ENCODE assay signal across 9 cellular contexts in the genomic region with DNA sequence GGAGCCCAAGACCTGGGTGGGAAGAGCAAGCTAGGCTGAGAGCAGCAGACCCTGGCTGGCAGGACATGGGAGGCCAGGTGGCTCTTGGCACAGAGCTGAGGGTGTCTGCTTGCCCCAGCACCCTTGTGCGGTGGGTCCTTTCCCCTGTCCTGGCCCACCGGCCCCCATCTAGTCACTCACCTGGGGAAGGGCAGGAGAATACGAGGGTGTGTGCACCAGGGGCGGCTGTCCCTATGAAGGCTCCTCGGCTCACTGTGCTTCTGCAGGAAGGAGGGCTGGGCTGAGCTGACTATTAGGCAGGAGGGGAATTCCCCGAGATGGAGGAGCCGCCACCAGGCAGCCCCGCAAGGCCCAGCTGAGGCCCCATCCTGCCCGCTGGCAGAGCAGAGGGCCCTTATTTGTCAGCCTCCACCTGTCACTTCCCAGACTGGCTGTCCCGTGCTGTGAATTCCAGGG. TPM values are rescaled to one million over a fixed set of nuclear protein-coding genes. Genes with fewer than 3 reads are reported as not detected.
A peak's percentile ranks its signal among the peaks of the same experiment; 100 is the strongest.
DNase-seq lines count a peak whose midpoint lies in the region; ATAC-seq and TF ChIP-seq lines count a peak whose summit lies in the region.
"Had no signal": no experiment of that assay in that cellular context is flagged by ENCODE, and none has a peak within 500 bp of the region (broad histone marks: within the 10 kb centered on the region; RNA-seq: fewer than 3 reads in every experiment).

No MANE protein-coding gene starts in this region.

- no peaks in the 10 kb centered on the region for H4K20me1 ChIP-seq in SK-N-SH (ENCODE audit: insufficient read depth)

- H3K4me3 Mint-ChIP-seq in activated CD8-positive, alpha-beta T cell treated with anti-CD3 and anti-CD28 coated beads, Interleukin-2, amount 10 ng/mL, durations not matched to agents 7 days and 5 days: peak overlapping the region; percentile 45

- TF ChIP-seq CTCF in SK-N-SH (IDR thresholded peaks at IDR 0.05) (no peak), left lung (IDR thresholded peaks at IDR 0.05) (no peak), thoracic aorta (IDR thresholded peaks at IDR 0.05) (no peak)

- CTCF ChIA-PET in SK-N-SH (lab: Yijun Ruan, JAX): interaction anchor here (1.6 to 2.9 kb wide), 3 partner anchors 27 to 39 kb away, joined by 5 to 11 read pairs (median 7); no protein-coding TSS in a partner anchor
- CTCF ChIA-PET in activated CD8-positive, alpha-beta T cell treated with anti-CD3 and anti-CD28 coated beads, Interleukin-2, amount 10 ng/mL, durations not matched to agents 7 days and 5 days (lab: Charles Lee): interaction anchor here (0.8 to 10.8 kb wide), 6 partner anchors 9 to 78 kb away, joined by 3 to 98 read pairs (median 3); no protein-coding TSS in a partner anchor

- H3K9me3 ChIP-seq in SK-N-SH (no peaks in the 10 kb centered on the region), left lung (no peaks in the 10 kb centered on the region), thoracic aorta (no peaks in the 10 kb centered on the region)

- ATAC-seq in SK-N-SH treated with all-trans-retinoic acid at 6 μM for 48 hours (peak; percentile 36), HG03439 (IDR thresholded peaks at IDR 0.05; ENCODE audit: unreplicated experiment) (peak; percentile 61), left lung (peak; percentile 42), thoracic aorta (ENCODE audit: insufficient number of reproducible peaks, low FRiP score, low read depth) (no peak)
- peak; percentile 87 for ATAC-seq in activated CD8-positive, alpha-beta T cell treated with anti-CD3 and anti-CD28 coated beads, Interleukin-2, amount 10 ng/mL, durations not matched to agents 7 days and 5 days

- no peak overlapping the region for H2AFZ ChIP-seq in SK-N-SH (ENCODE audit: low read depth)

- H3K9ac ChIP-seq in SK-N-SH: no peak overlapping the region

- no peaks in the 10 kb centered on the region for H3K9me3 Mint-ChIP-seq in activated CD8-positive, alpha-beta T cell treated with anti-CD3 and anti-CD28 coated beads, Interleukin-2, amount 10 ng/mL, durations not matched to agents 7 days and 5 days (ENCODE audit: insufficient read depth)

- 67% methylated on average over 6 of the region's 10 CpGs for WGBS in SK-N-SH (ENCODE audit: low lambda C conversion rate)

- TF ChIP-seq RAD21 in SK-N-SH (IDR thresholded peaks at IDR 0.05; ENCODE audit: low read length): no peak

- no peaks in the 10 kb centered on the region for H3K9me2 ChIP-seq in SK-N-SH

- no peaks in the 10 kb centered on the region for H3F3A ChIP-seq in SK-N-SH (replicated peaks; ENCODE audit: insufficient read depth)

- H3K27me3 Mint-ChIP-seq in activated CD8-positive, alpha-beta T cell treated with anti-CD3 and anti-CD28 coated beads, Interleukin-2, amount 10 ng/mL, durations not matched to agents 7 days and 5 days (ENCODE audit: low read depth): peaks cover 7% of the 10 kb centered on the region

- no peak overlapping the region for H3K4me2 ChIP-seq in SK-N-SH

- H3K4me3 ChIP-seq in SK-N-SH (ENCODE audit: low read depth in 2 of 2, low read length in 1 of 2) (no peak overlapping the region), left lung (peak overlapping the region in 1 of 2 donors; percentile 94), thoracic aorta (no peak overlapping the region)
- H3K4me3 ChIP-seq: cardiac muscle cell had no signal

- no peak for TF ChIP-seq EP300 in SK-N-SH (IDR thresholded peaks at IDR 0.05; ENCODE audit: borderline replicate concordance in 1 of 2, low read depth in 1 of 2, low read length in 1 of 2)

- peak overlapping the region; percentile 62 for H3K27ac Mint-ChIP-seq in activated CD8-positive, alpha-beta T cell treated with anti-CD3 and anti-CD28 coated beads, Interleukin-2, amount 10 ng/mL, durations not matched to agents 7 days and 5 days

- no peak overlapping the region for H3K27ac ChIP-seq in SK-N-SH (ENCODE audit: low read depth in 2 of 2, low read length in 1 of 2)
- H3K27ac ChIP-seq in left lung: peak overlapping the region; percentile 77 to 98
- H3K27ac ChIP-seq in thoracic aorta: peak overlapping the region; percentile 38
- H3K27ac ChIP-seq: cardiac muscle cell had no signal

- H3K27me3 ChIP-seq in SK-N-SH (ENCODE audit: insufficient read depth) (no peaks in the 10 kb centered on the region), left lung (no peaks in the 10 kb centered on the region), thoracic aorta (replicated peaks; ENCODE audit: insufficient read depth) (no peaks in the 10 kb centered on the region)
- H3K27me3 ChIP-seq: cardiac muscle cell had no signal

- intact Hi-C loops in left lung (cut with DNase I): no loop called here

- no peak for DNase-seq in SK-N-SH
- DNase-seq in activated CD8-positive, alpha-beta T cell treated with anti-CD3 and anti-CD28 coated beads, Interleukin-2, amount 10 ng/mL, durations not matched to agents 7 days and 5 days: peak; percentile 66
- DNase-seq in left lung: peak in 1 of 2 donors; percentile 87
- DNase-seq in thoracic aorta (ENCODE audit: low spot score): no peak
- DNase-seq in hepatic stellate cell (ENCODE audit: low spot score): no peak
- DNase-seq in NCI-H2227 (lab: John Stamatoyannopoulos, UW; ENCODE audit: unreplicated experiment): no peak

- H3K4me1 Mint-ChIP-seq in activated CD8-positive, alpha-beta T cell treated with anti-CD3 and anti-CD28 coated beads, Interleukin-2, amount 10 ng/mL, durations not matched to agents 7 days and 5 days (ENCODE audit: low read depth): peaks cover 64% of the 10 kb centered on the region

- H3K36me3 Mint-ChIP-seq in activated CD8-positive, alpha-beta T cell treated with anti-CD3 and anti-CD28 coated beads, Interleukin-2, amount 10 ng/mL, durations not matched to agents 7 days and 5 days (ENCODE audit: low read depth): peaks cover 3% of the 10 kb centered on the region

- H3K4me1 ChIP-seq in SK-N-SH (ENCODE audit: control insufficient read depth in 1 of 2, insufficient read depth in 2 of 2, low read depth in 1 of 2, low read length in 1 of 2) (peaks cover 4% of the 10 kb centered on the region in 2 experiments; a peak in 3 of 4 replicates), left lung (peaks cover 42 to 87% of the 10 kb centered on the region in 2 donors), thoracic aorta (ENCODE audit: control insufficient read depth in 1 of 2, low read depth in 2 of 2) (peaks cover 26 to 37% of the 10 kb centered on the region in 2 donors)

- H3K79me2 ChIP-seq in SK-N-SH (ENCODE audit: insufficient read depth): no peaks in the 10 kb centered on the region

- H3K36me3 ChIP-seq in SK-N-SH (replicated peaks in 1 of 2; ENCODE audit: control insufficient read depth in 1 of 2, insufficient read depth in 2 of 2, low read length in 1 of 2) (no peaks in the 10 kb centered on the region), left lung (no peaks in the 10 kb centered on the region), thoracic aorta (no peaks in the 10 kb centered on the region)
- H3K36me3 ChIP-seq: cardiac muscle cell had no signal

- POLR2A ChIA-PET in SK-N-SH (lab: Yijun Ruan, JAX): no interaction called here
- POLR2A ChIA-PET in activated CD8-positive, alpha-beta T cell treated with anti-CD3 and anti-CD28 coated beads, Interleukin-2, amount 10 ng/mL, durations not matched to agents 7 days and 5 days (lab: Charles Lee): interaction anchor here (0.6 to 4.5 kb wide), 9 partner anchors 10 to 674 kb away, joined by 3 to 15 read pairs (median 3); a partner anchor contains a TSS

TF ChIP-seq in SK-N-SH treated with all-trans-retinoic acid at 6 μM for 48 hours, 23 proteins besides CTCF, POLR2A, EP300 and RAD21 (continues in another document):
- no peak for TF ChIP-seq TCF4 (CRISPR knock-in tag; IDR thresholded peaks at IDR 0.05; ENCODE audit: borderline replicate concordance)
- TF ChIP-seq, protein P1, sequence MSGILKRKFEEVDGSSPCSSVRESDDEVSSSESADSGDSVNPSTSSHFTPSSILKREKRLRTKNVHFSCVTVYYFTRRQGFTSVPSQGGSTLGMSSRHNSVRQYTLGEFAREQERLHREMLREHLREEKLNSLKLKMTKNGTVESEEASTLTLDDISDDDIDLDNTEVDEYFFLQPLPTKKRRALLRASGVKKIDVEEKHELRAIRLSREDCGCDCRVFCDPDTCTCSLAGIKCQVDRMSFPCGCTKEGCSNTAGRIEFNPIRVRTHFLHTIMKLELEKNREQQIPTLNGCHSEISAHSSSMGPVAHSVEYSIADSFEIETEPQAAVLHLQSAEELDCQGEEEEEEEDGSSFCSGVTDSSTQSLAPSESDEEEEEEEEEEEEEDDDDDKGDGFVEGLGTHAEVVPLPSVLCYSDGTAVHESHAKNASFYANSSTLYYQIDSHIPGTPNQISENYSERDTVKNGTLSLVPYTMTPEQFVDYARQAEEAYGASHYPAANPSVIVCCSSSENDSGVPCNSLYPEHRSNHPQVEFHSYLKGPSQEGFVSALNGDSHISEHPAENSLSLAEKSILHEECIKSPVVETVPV (CRISPR knock-in tag; IDR thresholded peaks at IDR 0.05): no peak
- TF ChIP-seq ZNF70 (CRISPR knock-in tag; IDR thresholded peaks at IDR 0.05): no peak
- TF ChIP-seq ZFP3 (CRISPR knock-in tag; IDR thresholded peaks at IDR 0.05): no peak
- no peak for TF ChIP-seq ZNF565 (CRISPR knock-in tag; conservative IDR thresholded peaks at IDR 0.05; ENCODE audit: low read depth)

TF ChIP-seq in SK-N-SH, 30 proteins besides CTCF, POLR2A, EP300 and RAD21 (continues in another document):
- no peak for TF ChIP-seq RFX5 (IDR thresholded peaks at IDR 0.05; ENCODE audit: low read length)
- TF ChIP-seq MXI1 (IDR thresholded peaks at IDR 0.05; ENCODE audit: low read depth, low read length): no peak
- TF ChIP-seq, protein P2, sequence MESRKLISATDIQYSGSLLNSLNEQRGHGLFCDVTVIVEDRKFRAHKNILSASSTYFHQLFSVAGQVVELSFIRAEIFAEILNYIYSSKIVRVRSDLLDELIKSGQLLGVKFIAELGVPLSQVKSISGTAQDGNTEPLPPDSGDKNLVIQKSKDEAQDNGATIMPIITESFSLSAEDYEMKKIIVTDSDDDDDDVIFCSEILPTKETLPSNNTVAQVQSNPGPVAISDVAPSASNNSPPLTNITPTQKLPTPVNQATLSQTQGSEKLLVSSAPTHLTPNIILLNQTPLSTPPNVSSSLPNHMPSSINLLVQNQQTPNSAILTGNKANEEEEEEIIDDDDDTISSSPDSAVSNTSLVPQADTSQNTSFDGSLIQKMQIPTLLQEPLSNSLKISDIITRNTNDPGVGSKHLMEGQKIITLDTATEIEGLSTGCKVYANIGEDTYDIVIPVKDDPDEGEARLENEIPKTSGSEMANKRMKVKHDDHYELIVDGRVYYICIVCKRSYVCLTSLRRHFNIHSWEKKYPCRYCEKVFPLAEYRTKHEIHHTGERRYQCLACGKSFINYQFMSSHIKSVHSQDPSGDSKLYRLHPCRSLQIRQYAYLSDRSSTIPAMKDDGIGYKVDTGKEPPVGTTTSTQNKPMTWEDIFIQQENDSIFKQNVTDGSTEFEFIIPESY (IDR thresholded peaks at IDR 0.05; ENCODE audit: borderline replicate concordance, low read depth): no peak
- no peak for TF ChIP-seq RCOR1 (IDR thresholded peaks at IDR 0.05; ENCODE audit: low read length)

RNA-seq across cellular contexts. Expression of a gene that starts 6.1 kb away (rescaled TPM):
- 39.4 and 46.2 TPM in 2 replicates for polyA plus RNA-seq in SK-N-SH (2012; rRNA removed)
- polyA plus RNA-seq in SK-N-SH (2012; cell fraction: cytosol; rRNA removed): 33.3 and 41.5 TPM in 2 replicates
- polyA plus RNA-seq in SK-N-SH (2012; cell fraction: nucleus; rRNA removed): 36.6 and 41.8 TPM in 2 replicates
- 100 to 1,000 TPM; 132 to 138 TPM for total RNA-seq in activated CD8-positive, alpha-beta T cell treated with anti-CD3 and anti-CD28 coated beads, Interleukin-2, amount 10 ng/mL, durations not matched to agents 7 days and 5 days
- total RNA-seq in left lung (100 to 1,000 TPM; 111 to 133 TPM), thoracic aorta (100 to 1,000 TPM in 1 of 2 donors, 10 to 100 TPM in 1; 77.4 to 103 TPM)

Comparison
In these comparisons a context has a peak if more than half of its experiments do, and no peak if none do; other contexts are left out.
1. H3K27ac ChIP-seq: peak in left lung (2 of 2) and thoracic aorta (2 of 2); none in SK-N-SH (0 of 2).